In the genomic region with DNA sequence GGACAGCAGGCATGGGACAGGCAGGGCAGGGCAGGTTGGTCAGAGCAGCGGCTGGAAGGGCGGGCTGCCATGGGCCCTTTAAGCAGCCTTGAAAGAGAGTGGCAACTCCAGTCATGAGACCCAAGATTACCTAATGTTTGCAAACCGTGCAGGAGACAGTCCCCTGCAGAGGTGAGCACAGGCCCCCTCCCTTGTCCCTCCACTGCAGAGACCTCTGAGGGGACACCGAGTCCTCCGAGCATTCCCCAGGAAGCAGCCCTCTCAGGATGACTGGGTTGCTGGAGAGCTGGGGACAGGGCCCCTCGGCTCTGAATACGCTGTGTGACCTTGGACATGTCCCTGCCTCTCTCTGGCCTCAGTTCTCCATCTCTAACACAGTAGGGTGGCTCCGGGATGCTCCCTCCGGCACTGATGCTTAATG, we compare ENCODE assay signal across 21 cellular contexts.
DNase-seq lines count a peak whose midpoint lies in the region; ATAC-seq and TF ChIP-seq lines count a peak whose summit lies in the region.
"Had no signal": no experiment of that assay in that cellular context is flagged by ENCODE, and none has a peak within 500 bp of the region (broad histone marks: within the 10 kb centered on the region; RNA-seq: fewer than 3 reads in every experiment).

No MANE protein-coding gene starts in this region.

- H3K27me3 ChIP-seq in CD4-positive, alpha-beta memory T cell (ENCODE audit: insufficient read depth, low read length), result no peaks in the 10 kb centered on the region
- H3K27me3 ChIP-seq in right cardiac atrium (ENCODE audit: control insufficient read depth, insufficient read depth) (no peaks in the 10 kb centered on the region), spleen (replicated peaks in 1 of 7) (no peaks in the 10 kb centered on the region)
- H3K27me3 ChIP-seq: ovary had no signal

- no peak overlapping the region for H3K4me3 ChIP-seq in CD4-positive, alpha-beta memory T cell (ENCODE audit: low read length in 2 of 2)
- H3K4me3 ChIP-seq in right cardiac atrium (ENCODE audit: low read length) (no peak overlapping the region), spleen (no peak overlapping the region)
- H3K4me3 ChIP-seq: ovary had no signal

- no peaks in the 10 kb centered on the region for H3K9me3 ChIP-seq in CD4-positive, alpha-beta memory T cell (ENCODE audit: control insufficient read depth in 1 of 2, low read length in 2 of 2)
- H3K9me3 ChIP-seq in right cardiac atrium (ENCODE audit: control insufficient read depth, low read length) (no peaks in the 10 kb centered on the region), spleen (no peaks in the 10 kb centered on the region)
- H3K9me3 ChIP-seq: ovary had no signal

- CTCF ChIA-PET in CD4-positive, alpha-beta memory T cell (lab: Charles Lee; ENCODE audit: partially characterized antibody), result interaction anchor here (1.4 kb wide), 1 partner anchor 9 kb away, joined by 4 read pairs; no protein-coding TSS in a partner anchor

- TF ChIP-seq CTCF in spleen (IDR thresholded peaks at IDR 0.05 in 8 of 11, conservative IDR thresholded peaks at IDR 0.05 in 3 of 11), result no peak

- TF ChIP-seq POLR2A in spleen (IDR thresholded peaks at IDR 0.05), result no peak

- H3K27me3 Mint-ChIP-seq in CD4-positive, alpha-beta memory T cell, result no peaks in the 10 kb centered on the region
- H3K27me3 Mint-ChIP-seq in activated T-helper 2 cell treated with anti-CD3 and anti-CD28 coated beads, Interferon-gamma antibody, Interleukin-2, Interleukin-4, amounts not matched to agents 10 μg/mL and 5 μg/mL and 100 μg/mL, durations not matched to agents 14 hours and 24 hours and 36 hours (ENCODE audit: low read depth), result no peaks in the 10 kb centered on the region
- no peaks in the 10 kb centered on the region for H3K27me3 Mint-ChIP-seq in stimulated activated naive CD8-positive, alpha-beta T cell treated with anti-CD3 and anti-CD28 coated beads, Interleukin-15, amount 100 ng/mL, for 72 hours
- H3K27me3 Mint-ChIP-seq: activated CD4-positive, alpha-beta T cell treated with anti-CD3 and anti-CD28 coated beads, Interleukin-2, amount 10 ng/mL, durations not matched to agents 24 days and 14 days had no signal

- peaks cover 6 to 32% of the 10 kb centered on the region in 2 donors for H3K36me3 Mint-ChIP-seq in CD4-positive, alpha-beta memory T cell
- peaks cover 18% of the 10 kb centered on the region for H3K36me3 Mint-ChIP-seq in activated T-helper 2 cell treated with anti-CD3 and anti-CD28 coated beads, Interferon-gamma antibody, Interleukin-2, Interleukin-4, amounts not matched to agents 10 μg/mL and 5 μg/mL and 100 μg/mL, durations not matched to agents 14 hours and 24 hours and 36 hours (ENCODE audit: low read depth)

- H3K36me3 ChIP-seq in CD4-positive, alpha-beta memory T cell (ENCODE audit: insufficient read depth, low read length), result no peaks in the 10 kb centered on the region
- H3K36me3 ChIP-seq in spleen, result peaks cover 0 to 26% (median 0%) of the 10 kb centered on the region in 6 donors
- H3K36me3 ChIP-seq: ovary had no signal

- H3K27ac ChIP-seq in CD4-positive, alpha-beta memory T cell (ENCODE audit: low read depth, low read length), result no peak overlapping the region
- H3K27ac ChIP-seq in right cardiac atrium (ENCODE audit: low read length) (peak overlapping the region; percentile 45), spleen (peak overlapping the region in 1 of 8 donors; percentile 94)
- H3K27ac ChIP-seq: ovary had no signal

- peak overlapping the region in 6 of 7 donors; percentile 19 to 84 (median 68) for H3K27ac Mint-ChIP-seq in CD4-positive, alpha-beta memory T cell
- no peak overlapping the region for H3K27ac Mint-ChIP-seq in activated T-helper 2 cell treated with anti-CD3 and anti-CD28 coated beads, Interferon-gamma antibody, Interleukin-2, Interleukin-4, amounts not matched to agents 10 μg/mL and 5 μg/mL and 100 μg/mL, durations not matched to agents 14 hours and 24 hours and 36 hours
- H3K27ac Mint-ChIP-seq in stimulated activated naive CD8-positive, alpha-beta T cell treated with anti-CD3 and anti-CD28 coated beads, Interleukin-15, amount 100 ng/mL, for 72 hours, result peak overlapping the region in 1 of 2 donors; percentile 85
- H3K27ac Mint-ChIP-seq: activated CD4-positive, alpha-beta T cell treated with anti-CD3 and anti-CD28 coated beads, Interleukin-2, amount 10 ng/mL, durations not matched to agents 24 days and 14 days; T-helper 2 cell treated with Interferon-gamma antibody and Interleukin-4, amounts not matched to agents 5 μg/mL and 100 μg/mL, for 36 hours had no signal

- H3K4me3 Mint-ChIP-seq in CD4-positive, alpha-beta memory T cell, result peak overlapping the region in 5 of 8 donors; percentile 16 to 59 (median 29)
- peak overlapping the region; percentile 13 for H3K4me3 Mint-ChIP-seq in activated T-helper 2 cell treated with anti-CD3 and anti-CD28 coated beads, Interferon-gamma antibody, Interleukin-2, Interleukin-4, amounts not matched to agents 10 μg/mL and 5 μg/mL and 100 μg/mL, durations not matched to agents 14 hours and 24 hours and 36 hours (ENCODE audit: low read depth)
- no peak overlapping the region for H3K4me3 Mint-ChIP-seq in stimulated activated naive CD8-positive, alpha-beta T cell treated with anti-CD3 and anti-CD28 coated beads, Interleukin-15, amount 100 ng/mL, for 72 hours
- H3K4me3 Mint-ChIP-seq: T-helper 2 cell treated with Interferon-gamma antibody and Interleukin-4, amounts not matched to agents 5 μg/mL and 100 μg/mL, for 36 hours had no signal

- H3K4me1 ChIP-seq in CD4-positive, alpha-beta memory T cell (ENCODE audit: insufficient read depth, low read length), result peaks cover 68% of the 10 kb centered on the region
- H3K4me1 ChIP-seq in right cardiac atrium (ENCODE audit: control insufficient read depth, insufficient read depth, low read length), result no peaks in the 10 kb centered on the region
- H3K4me1 ChIP-seq in spleen, result peaks cover 18 to 96% (median 76%) of the 10 kb centered on the region in 6 donors

- no peaks in the 10 kb centered on the region for H3K9me3 Mint-ChIP-seq in CD4-positive, alpha-beta memory T cell
- no peaks in the 10 kb centered on the region for H3K9me3 Mint-ChIP-seq in activated T-helper 2 cell treated with anti-CD3 and anti-CD28 coated beads, Interferon-gamma antibody, Interleukin-2, Interleukin-4, amounts not matched to agents 10 μg/mL and 5 μg/mL and 100 μg/mL, durations not matched to agents 14 hours and 24 hours and 36 hours
- no peaks in the 10 kb centered on the region for H3K9me3 Mint-ChIP-seq in stimulated activated naive CD8-positive, alpha-beta T cell treated with anti-CD3 and anti-CD28 coated beads, Interleukin-15, amount 100 ng/mL, for 72 hours
- H3K9me3 Mint-ChIP-seq: activated CD4-positive, alpha-beta T cell treated with anti-CD3 and anti-CD28 coated beads, Interleukin-2, amount 10 ng/mL, durations not matched to agents 24 days and 14 days; T-helper 2 cell treated with Interferon-gamma antibody and Interleukin-4, amounts not matched to agents 5 μg/mL and 100 μg/mL, for 36 hours had no signal

- WGBS in right cardiac atrium, result 80% methylated on average over 9 of the region's 9 CpGs
- 74 to 91% (median 79%) methylated on average over 8 to 9 of the region's 9 CpGs for WGBS in spleen, 5 donors

- peaks cover 38 to 80% (median 55%) of the 10 kb centered on the region in 4 donors for H3K4me1 Mint-ChIP-seq in CD4-positive, alpha-beta memory T cell
- H3K4me1 Mint-ChIP-seq in activated T-helper 2 cell treated with anti-CD3 and anti-CD28 coated beads, Interferon-gamma antibody, Interleukin-2, Interleukin-4, amounts not matched to agents 10 μg/mL and 5 μg/mL and 100 μg/mL, durations not matched to agents 14 hours and 24 hours and 36 hours (ENCODE audit: low read depth), result peaks cover 12% of the 10 kb centered on the region
- H3K4me1 Mint-ChIP-seq in stimulated activated naive CD8-positive, alpha-beta T cell treated with anti-CD3 and anti-CD28 coated beads, Interleukin-15, amount 100 ng/mL, for 72 hours, result peaks cover 53% of the 10 kb centered on the region

- intact Hi-C loops in CD4-positive, alpha-beta memory T cell (cut with micrococcal nuclease), result no loop called here
- intact Hi-C loops in activated T-helper 2 cell treated with anti-CD3 and anti-CD28 coated beads, Interferon-gamma antibody, Interleukin-2, Interleukin-4, amounts not matched to agents 10 μg/mL and 5 μg/mL and 100 μg/mL, durations not matched to agents 14 hours and 24 hours and 36 hours (cut with micrococcal nuclease), result no loop called here
- intact Hi-C loops in right cardiac atrium (cut with DNase I), result no loop called here
- intact Hi-C loops in spleen (cut with DNase I; ENCODE audit: low total_unique reads), result no loop called here

- ATAC-seq in right cardiac atrium (no peak), GM21381 (IDR thresholded peaks at IDR 0.05; ENCODE audit: unreplicated experiment) (no peak), GM18907 (IDR thresholded peaks at IDR 0.05; ENCODE audit: unreplicated experiment) (no peak)
- no peak for ATAC-seq in stimulated activated naive CD8-positive, alpha-beta T cell treated with anti-CD3 and anti-CD28 coated beads, Interleukin-15, amount 100 ng/mL, for 72 hours

- POLR2A ChIA-PET in CD4-positive, alpha-beta memory T cell (lab: Charles Lee; ENCODE audit: partially characterized antibody), result interaction anchor here (6.7 kb wide), 1 partner anchor 18 kb away, joined by 171 read pairs; no protein-coding TSS in a partner anchor

- no peak for DNase-seq in CD4-positive, alpha-beta memory T cell
- no peak for DNase-seq in activated T-helper 2 cell treated with anti-CD3 and anti-CD28 coated beads, Interferon-gamma antibody, Interleukin-2, Interleukin-4, amounts not matched to agents 10 μg/mL and 5 μg/mL and 100 μg/mL, durations not matched to agents 14 hours and 24 hours and 36 hours (ENCODE audit: low spot score)
- no peak for DNase-seq in right cardiac atrium
- DNase-seq in spleen, result peak; percentile 73
- DNase-seq in stimulated activated naive CD8-positive, alpha-beta T cell treated with anti-CD3 and anti-CD28 coated beads, Interleukin-15, amount 100 ng/mL, for 72 hours, result no peak
- DNase-seq in NCI-H446 (lab: John Stamatoyannopoulos, UW), result no peak
- DNase-seq: activated CD4-positive, alpha-beta T cell treated with anti-CD3 and anti-CD28 coated beads, Interleukin-2, amount 10 ng/mL, durations not matched to agents 24 days and 14 days; activated T-cell treated with anti-CD3 and anti-CD28 coated beads for 4 hours; AML-193; DMS79; foreskin melanocyte; KBM-7; NCI-H1417; NCI-H226; SHP77 treated with DMSO at 0.1 percent for 48 hours; small intestine; stimulated activated naive CD4-positive, alpha-beta T cell treated with Interleukin-2 at 50 U/mL for 16 hours had no signal

Comparison
In these comparisons a context has a peak if more than half of its experiments do, and no peak if none do; other contexts are left out.
1. H3K4me3 Mint-ChIP-seq: peak in CD4-positive, alpha-beta memory T cell (5 of 8) and activated T-helper 2 cell treated with anti-CD3 and anti-CD28 coated beads, Interferon-gamma antibody, Interleukin-2, Interleukin-4, amounts not matched to agents 10 μg/mL and 5 μg/mL and 100 μg/mL, durations not matched to agents 14 hours and 24 hours and 36 hours (single experiment); none in stimulated activated naive CD8-positive, alpha-beta T cell treated with anti-CD3 and anti-CD28 coated beads, Interleukin-15, amount 100 ng/mL, for 72 hours (0 of 2).